In the genomic region with DNA sequence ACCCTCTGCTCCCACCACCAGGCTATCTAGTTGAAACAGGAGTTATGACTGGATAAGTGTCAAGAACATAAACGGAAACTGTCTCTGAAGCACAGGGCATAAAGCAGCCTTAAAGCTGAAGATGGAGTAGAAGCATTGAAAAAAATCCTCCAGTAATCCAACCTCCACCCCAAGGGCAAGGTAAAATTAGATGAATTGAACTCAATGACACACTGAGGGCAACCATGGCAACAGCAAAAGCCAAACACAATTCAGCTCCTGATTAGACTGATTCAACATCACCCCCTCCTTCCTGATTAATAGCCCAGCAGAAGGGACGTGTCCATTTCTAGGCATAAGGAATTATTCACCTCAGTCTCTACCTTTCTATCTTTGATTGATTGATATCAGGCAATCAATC, we compare ENCODE assay signal across 12 cellular contexts.
DNase-seq lines count a peak whose midpoint lies in the region; ATAC-seq and TF ChIP-seq lines count a peak whose summit lies in the region.
"Had no signal": no experiment of that assay in that cellular context is flagged by ENCODE, and none has a peak within 500 bp of the region (broad histone marks: within the 10 kb centered on the region; RNA-seq: fewer than 3 reads in every experiment).

No MANE protein-coding gene starts in this region.

- no peak overlapping the region for H3K4me3 ChIP-seq in mammary epithelial cell (replicated peaks in 1 of 3; ENCODE audit: insufficient read depth in 1 of 3, low read depth in 2 of 3, low read length in 3 of 3)
- H3K4me3 ChIP-seq in testis = no peak overlapping the region
- no peak overlapping the region for H3K4me3 ChIP-seq in HAP-1

- H3K4me2 ChIP-seq in mammary epithelial cell (ENCODE audit: insufficient read depth, low read depth, low read length) = no peak overlapping the region
- H3K4me2 ChIP-seq: SK-N-SH had no signal

- CTCF ChIA-PET in mammary epithelial cell (lab: Charles Lee; ENCODE audit: low non-redundant PET) = no interaction called here
- CTCF ChIA-PET in MCF 10A (lab: Yijun Ruan, JAX) = no interaction called here

- TF ChIP-seq CTCF in mammary epithelial cell (conservative IDR thresholded peaks at IDR 0.05 in 1 of 2, IDR thresholded peaks at IDR 0.05 in 1 of 2; ENCODE audit: extremely low read depth in 1 of 2, insufficient read depth in 1 of 2, low read depth in 1 of 2, low read length in 2 of 2) (no peak), MCF 10A (IDR thresholded peaks at IDR 0.05; ENCODE audit: unreplicated experiment) (no peak), testis (IDR thresholded peaks at IDR 0.05) (no peak)

- H3K9ac ChIP-seq in mammary epithelial cell (ENCODE audit: insufficient read depth, low read length) = no peak overlapping the region
- H3K9ac ChIP-seq: SK-N-SH had no signal

- peaks cover 10% of the 10 kb centered on the region for H3K9me3 ChIP-seq in mammary epithelial cell (replicated peaks; ENCODE audit: insufficient read depth, low read length)
- no peaks in the 10 kb centered on the region for H3K9me3 ChIP-seq in testis
- H3K9me3 ChIP-seq in HAP-1 = no peaks in the 10 kb centered on the region; the same call in 1 of the 2 replicates
- H3K9me3 ChIP-seq: SK-N-SH had no signal

- POLR2A ChIA-PET in MCF 10A (lab: Yijun Ruan, JAX) = interaction anchor here (0.6 to 1.3 kb wide), 3 partner anchors 12 to 114 kb away, joined by 4 to 5 read pairs (median 5); no protein-coding TSS in a partner anchor

- H3K36me3 ChIP-seq in mammary epithelial cell (ENCODE audit: insufficient read depth, low read length) (no peaks in the 10 kb centered on the region), testis (ENCODE audit: low read depth, missing control alignments) (no peaks in the 10 kb centered on the region), HAP-1 (replicated peaks) (no peaks in the 10 kb centered on the region)

- H3K36me3 Mint-ChIP-seq in MCF 10A (ENCODE audit: insufficient read depth, unreplicated experiment) = no peaks in the 10 kb centered on the region

- no peak overlapping the region for H3K27ac Mint-ChIP-seq in MCF 10A (ENCODE audit: low read depth, unreplicated experiment)
- H3K27ac Mint-ChIP-seq: B cell; CD4-positive, alpha-beta T cell had no signal

- H3K27me3 Mint-ChIP-seq in MCF 10A (ENCODE audit: insufficient read depth, unreplicated experiment) = no peaks in the 10 kb centered on the region
- H3K27me3 Mint-ChIP-seq: B cell; CD4-positive, alpha-beta T cell had no signal

- H3K4me1 ChIP-seq in mammary epithelial cell (ENCODE audit: insufficient read depth, low read length) (peaks cover under 1% of the 10 kb centered on the region), testis (peaks cover 11% of the 10 kb centered on the region), HAP-1 (0 out of 2 replicates have a peak, but pooled peaks cover under 1% of the 10 kb centered on the region)

- no peaks in the 10 kb centered on the region for H4K20me1 ChIP-seq in mammary epithelial cell (ENCODE audit: insufficient read depth, low read length)

- peak; percentile 43 for DNase-seq in mammary epithelial cell
- no peak for DNase-seq in MCF 10A (ENCODE audit: unreplicated experiment)
- peak; percentile 64 for DNase-seq in NCI-H748 treated with DMSO at 0.1 percent for 48 hours (lab: John Stamatoyannopoulos, UW)
- peak; percentile 46 for DNase-seq in kidney tubule cell (ENCODE audit: low spot score)
- DNase-seq in testis = no peak
- DNase-seq in HAP-1 (ENCODE audit: low spot score in 2 of 2) = no peak
- DNase-seq: CD4-positive, alpha-beta T cell; NCI-H1694 treated with DMSO at 0.1 percent for 48 hours; NCI-H526; SK-N-SH had no signal

- WGBS in mammary epithelial cell (ENCODE audit: low coverage, missing lambda C conversion rate) = 82% methylated on average over 2 of the region's 2 CpGs
- 48 to 77% methylated on average over 2 of the region's 2 CpGs for WGBS in testis, 2 donors

- intact Hi-C loops in mammary epithelial cell (cut with micrococcal nuclease) (no loop called here), MCF 10A (cut with micrococcal nuclease) (no loop called here), testis (cut with DNase I; ENCODE audit: low total_unique reads) (no loop called here)

- peaks cover under 1% of the 10 kb centered on the region for H3K4me1 Mint-ChIP-seq in MCF 10A (ENCODE audit: insufficient read depth, unreplicated experiment)

- no peak overlapping the region for H3K4me3 Mint-ChIP-seq in MCF 10A (ENCODE audit: unreplicated experiment)
- H3K4me3 Mint-ChIP-seq: B cell; CD4-positive, alpha-beta T cell had no signal

- H3K27me3 ChIP-seq in mammary epithelial cell (ENCODE audit: insufficient read depth, low read length) = no peaks in the 10 kb centered on the region
- H3K27me3 ChIP-seq in testis = no peaks in the 10 kb centered on the region
- no peaks in the 10 kb centered on the region for H3K27me3 ChIP-seq in HAP-1 (ENCODE audit: low read depth)

- peaks cover 15% of the 10 kb centered on the region for H3K9me3 Mint-ChIP-seq in MCF 10A (ENCODE audit: unreplicated experiment)

- no peak overlapping the region for H2AFZ ChIP-seq in mammary epithelial cell (ENCODE audit: low read depth, low read length)

- no peak for ATAC-seq in GM18858 (IDR thresholded peaks at IDR 0.05; ENCODE audit: unreplicated experiment)

- no TSS peak for BruUV-seq in mammary epithelial cell (replicated peaks; lab: Mats Ljungman, UMichigan)
- BruUV-seq in MCF 10A (replicated peaks; lab: Mats Ljungman, UMichigan) = no TSS peak

- H3K79me2 ChIP-seq in mammary epithelial cell (ENCODE audit: insufficient read depth, low read length) = no peaks in the 10 kb centered on the region

- dilution Hi-C loops in mammary epithelial cell (cut with HindIII; ENCODE audit: low sequenced_read_pairs) = no loop called here

- H3K27ac ChIP-seq in mammary epithelial cell (ENCODE audit: insufficient read depth, low read depth, low read length) (no peak overlapping the region), testis (peak overlapping the region in 1 of 2 donors; percentile 50)

- no peak for TF ChIP-seq POLR2A in testis (IDR thresholded peaks at IDR 0.05)

- in situ Hi-C loops in mammary epithelial cell (cut with MboI; ENCODE audit: low sequenced_read_pairs in 2 of 2) = no loop called here
- in situ Hi-C loops in HAP-1 (cut with MboI; ENCODE audit: low sequenced_read_pairs) = no loop called here

Comparison
In these comparisons a context has a peak if more than half of its experiments do, and no peak if none do; other contexts are left out.
1. DNase-seq: peak in mammary epithelial cell (single experiment), NCI-H748 treated with DMSO at 0.1 percent for 48 hours (single experiment) and kidney tubule cell (single experiment); none in MCF 10A (single experiment), testis (single experiment) and HAP-1 (0 of 2).